Comparison of ENCODE assay signal across 25 cellular contexts in genomic region chr13:21208755-21209154, GRCh38. TPM values are rescaled to one million over a fixed set of nuclear protein-coding genes. Genes with fewer than 3 reads are reported as not detected.
"Had no signal": no experiment of that assay in that cellular context is flagged by ENCODE, and none has a peak within 500 bp of the region (broad histone marks: within the 10 kb centered on the region; RNA-seq: fewer than 3 reads in every experiment).

No MANE protein-coding gene starts in this region.

- H2AFZ ChIP-seq: neural progenitor cell had no signal

- H3K9me3 ChIP-seq: colonic mucosa, gastrocnemius medialis, prostate gland, right atrium auricular region, sigmoid colon, thoracic aorta, vagina had no signal

- H3K27me3 Mint-ChIP-seq: dendritic cell treated with granulocyte-macrophage colony-stimulating factor and Interleukin-4, amounts not matched to agents 40 ng/mL and 50 ng/mL, for 4 days had no signal

- H3K4me3 Mint-ChIP-seq: dendritic cell treated with granulocyte-macrophage colony-stimulating factor and Interleukin-4, amounts not matched to agents 40 ng/mL and 50 ng/mL, for 4 days; endodermal cell; naive thymus-derived CD4-positive, alpha-beta T cell; nephron; neural progenitor cell; stimulated activated naive B cell treated with anti-CD40 and anti-IgM and Interleukin-4, amounts not matched to agents 10 μg/mL and 1 μg/mL and 100 μg/mL, for 72 hours; stimulated activated naive CD8-positive, alpha-beta T cell treated with anti-CD3 and anti-CD28 coated beads, Interleukin-15, Interleukin-2, amounts not matched to agents 100 ng/mL and 50 ng/mL, for 24 hours had no signal

- H3K27ac Mint-ChIP-seq: dendritic cell treated with granulocyte-macrophage colony-stimulating factor and Interleukin-4, amounts not matched to agents 40 ng/mL and 50 ng/mL, for 4 days; endodermal cell; naive thymus-derived CD4-positive, alpha-beta T cell; nephron; neural progenitor cell; stimulated activated naive B cell treated with anti-CD40 and anti-IgM and Interleukin-4, amounts not matched to agents 10 μg/mL and 1 μg/mL and 100 μg/mL, for 72 hours; stimulated activated naive CD8-positive, alpha-beta T cell treated with anti-CD3 and anti-CD28 coated beads, Interleukin-15, Interleukin-2, amounts not matched to agents 100 ng/mL and 50 ng/mL, for 24 hours had no signal

- H3K4me2 ChIP-seq: neural progenitor cell had no signal

- H3K9ac ChIP-seq: neural progenitor cell had no signal

- H3K27me3 ChIP-seq: colonic mucosa, gastrocnemius medialis, neural progenitor cell, right atrium auricular region, sigmoid colon, tibial nerve, vagina had no signal

- H3K4me1 ChIP-seq: colonic mucosa, gastrocnemius medialis, left lung, neural progenitor cell, prostate gland, right atrium auricular region, sigmoid colon, tibial nerve, vagina had no signal

- H3K36me3 ChIP-seq: colonic mucosa, gastrocnemius medialis, left lung, neural progenitor cell, prostate gland, right atrium auricular region, sigmoid colon, thoracic aorta, tibial nerve, vagina had no signal

- DNase-seq: colonic mucosa; effector CD8-positive, alpha-beta T cell; endodermal cell; foreskin fibroblast; gastrocnemius medialis; head of caudate nucleus; kidney; left lung; mesendoderm; midbrain; naive thymus-derived CD4-positive, alpha-beta T cell; sigmoid colon; stimulated activated CD4-positive, alpha-beta T cell treated with anti-CD3 and anti-CD28 coated beads, Interleukin-4, amount 100 ng/mL, for 4 hours; stimulated activated naive B cell treated with anti-CD40 and anti-IgM and Interleukin-4, amounts not matched to agents 10 μg/mL and 1 μg/mL and 100 μg/mL, for 72 hours had no signal

- H3K4me1 Mint-ChIP-seq: endodermal cell; naive thymus-derived CD4-positive, alpha-beta T cell; nephron had no signal

- H3K36me3 Mint-ChIP-seq: neural progenitor cell had no signal

- H3K4me3 ChIP-seq: colonic mucosa, gastrocnemius medialis, left lung, neural progenitor cell, prostate gland, right atrium auricular region, sigmoid colon, thoracic aorta, tibial nerve, vagina had no signal

- H3K27ac ChIP-seq: colonic mucosa, epithelial cell of prostate, gastrocnemius medialis, left lung, neural progenitor cell, prostate gland, right atrium auricular region, sigmoid colon, thoracic aorta, tibial nerve, vagina had no signal

- ATAC-seq: esophagus mucosa; gastrocnemius medialis; left lung; naive thymus-derived CD4-positive, alpha-beta T cell; stimulated activated naive B cell treated with anti-CD40 and anti-IgM and Interleukin-4, amounts not matched to agents 10 μg/mL and 1 μg/mL and 100 μg/mL, for 72 hours had no signal

RNA-seq across cellular contexts. Expression of gene SKA3, which starts 32.4 kb away (rescaled TPM):
- total RNA-seq: thoracic aorta had no signal
